In the genomic region with DNA sequence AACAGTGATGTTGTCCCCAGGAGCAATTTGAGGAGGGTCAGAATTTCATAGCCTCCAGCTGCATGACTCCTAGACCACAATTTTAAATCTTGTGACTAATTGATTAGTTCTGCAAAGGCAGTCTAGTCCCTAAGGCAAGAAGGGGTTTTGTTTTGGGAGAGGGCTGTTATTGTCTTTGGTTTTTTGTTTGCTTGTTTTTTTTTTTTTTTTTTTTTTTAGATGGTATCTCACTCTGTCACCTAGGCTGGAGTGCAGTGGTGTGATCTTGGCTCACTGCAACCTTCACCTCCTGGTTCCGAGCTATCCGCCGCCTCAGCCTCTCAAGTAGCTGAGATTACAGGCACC, we compare ENCODE assay signal across 22 cellular contexts.
"Had no signal": no experiment of that assay in that cellular context is flagged by ENCODE, and none has a peak within 500 bp of the region (broad histone marks: within the 10 kb centered on the region; RNA-seq: fewer than 3 reads in every experiment).

No MANE protein-coding gene starts in this region.

- H3K27me3 Mint-ChIP-seq: activated naive CD4-positive, alpha-beta T cell treated with anti-CD3 and anti-CD28 coated beads, Interleukin-2, amount 50 U/mL, for 24 hours had no signal

- H3K9me3 ChIP-seq: Peyer's patch had no signal

- DNase-seq: activated CD4-positive, alpha-beta T cell treated with anti-CD3 and anti-CD28 coated beads for 48 hours; activated CD4-positive, alpha-beta T cell treated with anti-CD3 and anti-CD28 coated beads, Interleukin-2, amount 50 U/mL, for 4 hours; activated CD4-positive, CD25-positive, alpha-beta regulatory T cell treated with anti-CD3 and anti-CD28 coated beads, Interleukin-2, amount 50 U/mL, for 72 hours; activated CD8-positive, alpha-beta T cell treated with anti-CD3 and anti-CD28 coated beads, Interleukin-2, amount 10 ng/mL, durations not matched to agents 7 days and 5 days; activated effector memory CD4-positive, alpha-beta T cell treated with Interleukin-2 at 50 U/mL for 16 hours; activated naive CD4-positive, alpha-beta T cell; activated T-cell treated with anti-CD3 and anti-CD28 coated beads, Interleukin-2, amount 50 U/mL, for 24 hours; Karpas-422; NCI-H1048; NCI-H2029; NCI-H345; NCI-H510A; NCI-H526 treated with DMSO at 0.1 percent for 48 hours; NK-92 treated with Interleukin-12 subunit alpha and Interleukin-12 subunit beta, amount 100 ng/mL, for 24 hours; Peyer's patch; SHP77; T-helper 17 cell; T-helper 9 cell had no signal

- H3K4me1 Mint-ChIP-seq: activated naive CD4-positive, alpha-beta T cell treated with anti-CD3 and anti-CD28 coated beads, Interleukin-2, amount 50 U/mL, for 24 hours; central memory CD8-positive, alpha-beta T cell had no signal

- H3K36me3 Mint-ChIP-seq: activated naive CD4-positive, alpha-beta T cell treated with anti-CD3 and anti-CD28 coated beads, Interleukin-2, amount 50 U/mL, for 24 hours; WTC11 had no signal

- H3K27me3 ChIP-seq: Peyer's patch had no signal

- ATAC-seq: activated CD8-positive, alpha-beta T cell treated with anti-CD3 and anti-CD28 coated beads, Interleukin-2, amount 10 ng/mL, durations not matched to agents 7 days and 5 days; T-helper 17 cell; WTC11 had no signal

- H3K36me3 ChIP-seq: Peyer's patch had no signal

- H3K4me3 Mint-ChIP-seq: activated CD8-positive, alpha-beta T cell treated with anti-CD3 and anti-CD28 coated beads, Interleukin-2, amount 10 ng/mL, durations not matched to agents 7 days and 5 days; activated naive CD4-positive, alpha-beta T cell treated with anti-CD3 and anti-CD28 coated beads, Interleukin-2, amount 50 U/mL, for 24 hours; activated T-cell treated with anti-CD3 and anti-CD28 coated beads, Interleukin-2, amount 50 U/mL, for 24 hours; activated T-helper 1 cell treated with anti-CD3 and anti-CD28 coated beads, Interleukin-12 subunit alpha, Interleukin-12 subunit beta, Interleukin-2, Interleukin-4 antibody, amounts not matched to agents 30 ng/mL and 10 ng/mL and 1 ng/mL, durations not matched to agents 14 hours and 24 hours and 36 hours; central memory CD8-positive, alpha-beta T cell; T-helper 17 cell; WTC11 had no signal

- H3K4me3 ChIP-seq: Peyer's patch had no signal

- H3K27ac Mint-ChIP-seq: activated CD8-positive, alpha-beta T cell treated with anti-CD3 and anti-CD28 coated beads, Interleukin-2, amount 10 ng/mL, durations not matched to agents 7 days and 5 days; activated naive CD4-positive, alpha-beta T cell treated with anti-CD3 and anti-CD28 coated beads, Interleukin-2, amount 50 U/mL, for 24 hours; activated T-cell treated with anti-CD3 and anti-CD28 coated beads, Interleukin-2, amount 50 U/mL, for 24 hours; activated T-helper 1 cell treated with anti-CD3 and anti-CD28 coated beads, Interleukin-12 subunit alpha, Interleukin-12 subunit beta, Interleukin-2, Interleukin-4 antibody, amounts not matched to agents 30 ng/mL and 10 ng/mL and 1 ng/mL, durations not matched to agents 14 hours and 24 hours and 36 hours; T-helper 17 cell had no signal

- H3K27ac ChIP-seq: Peyer's patch had no signal

- H3K4me1 ChIP-seq: Peyer's patch had no signal

- H3K9me3 Mint-ChIP-seq: activated naive CD4-positive, alpha-beta T cell treated with anti-CD3 and anti-CD28 coated beads, Interleukin-2, amount 50 U/mL, for 24 hours; activated T-cell treated with anti-CD3 and anti-CD28 coated beads, Interleukin-2, amount 50 U/mL, for 24 hours; activated T-helper 1 cell treated with anti-CD3 and anti-CD28 coated beads, Interleukin-12 subunit alpha, Interleukin-12 subunit beta, Interleukin-2, Interleukin-4 antibody, amounts not matched to agents 30 ng/mL and 10 ng/mL and 1 ng/mL, durations not matched to agents 14 hours and 24 hours and 36 hours; central memory CD8-positive, alpha-beta T cell; WTC11 had no signal
